1 cellular context compared by ENCODE assay signal in genomic region chr11:68469122-68469521, GRCh38.
TF ChIP-seq lines count a peak whose summit lies in the region.

No MANE protein-coding gene starts in this region.

TF ChIP-seq in HEK293, 187 proteins besides CTCF, POLR2A, EP300 and RAD21 (continued from another document):
- TF ChIP-seq, protein P1, sequence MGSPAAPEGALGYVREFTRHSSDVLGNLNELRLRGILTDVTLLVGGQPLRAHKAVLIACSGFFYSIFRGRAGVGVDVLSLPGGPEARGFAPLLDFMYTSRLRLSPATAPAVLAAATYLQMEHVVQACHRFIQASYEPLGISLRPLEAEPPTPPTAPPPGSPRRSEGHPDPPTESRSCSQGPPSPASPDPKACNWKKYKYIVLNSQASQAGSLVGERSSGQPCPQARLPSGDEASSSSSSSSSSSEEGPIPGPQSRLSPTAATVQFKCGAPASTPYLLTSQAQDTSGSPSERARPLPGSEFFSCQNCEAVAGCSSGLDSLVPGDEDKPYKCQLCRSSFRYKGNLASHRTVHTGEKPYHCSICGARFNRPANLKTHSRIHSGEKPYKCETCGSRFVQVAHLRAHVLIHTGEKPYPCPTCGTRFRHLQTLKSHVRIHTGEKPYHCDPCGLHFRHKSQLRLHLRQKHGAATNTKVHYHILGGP (tag by site-specific recombination; IDR thresholded peaks at IDR 0.05): peak; percentile 43; the same call in 1 of the 2 replicates
- TF ChIP-seq ZNF664 (tag by site-specific recombination; IDR thresholded peaks at IDR 0.05): 0 out of 2 replicates have a peak, but pooled peaks have one; percentile 47
- peak; percentile 31 for TF ChIP-seq SETDB1 (IDR thresholded peaks at IDR 0.05; ENCODE audit: insufficient read length, low read length)
- peak; percentile 38; the same call in 1 of the 2 replicates for TF ChIP-seq ZBTB17 (tag by site-specific recombination; IDR thresholded peaks at IDR 0.05)
- 0 out of 2 replicates have a peak, but pooled peaks have one; percentile 44 for TF ChIP-seq ZEB2 (tag by site-specific recombination; IDR thresholded peaks at IDR 0.05)
- TF ChIP-seq MYNN (tag by site-specific recombination; IDR thresholded peaks at IDR 0.05; ENCODE audit: borderline replicate concordance): no peak
- no peak for TF ChIP-seq ZNF654 (tag by site-specific recombination; IDR thresholded peaks at IDR 0.05; ENCODE audit: low read depth)
- peak; percentile 52; the same call in 1 of the 2 replicates for TF ChIP-seq ZXDB (tag by site-specific recombination; IDR thresholded peaks at IDR 0.05)
- TF ChIP-seq ZNF843 (tag by site-specific recombination; IDR thresholded peaks at IDR 0.05): 0 out of 2 replicates have a peak, but pooled peaks have one; percentile 19
- peak; percentile 60 for TF ChIP-seq PRDM10 (tag by site-specific recombination; IDR thresholded peaks at IDR 0.05)
- no peak for TF ChIP-seq ZNF791 (tag by site-specific recombination; IDR thresholded peaks at IDR 0.05)
- peak; percentile 12; the same call in 1 of the 2 replicates for TF ChIP-seq GLIS1 (tag by site-specific recombination; IDR thresholded peaks at IDR 0.05)
